Comparison of ENCODE assay signal across 13 cellular contexts in genomic region chr11:93193721-93194120, GRCh38.
"Had no signal": no experiment of that assay in that cellular context is flagged by ENCODE, and none has a peak within 500 bp of the region (broad histone marks: within the 10 kb centered on the region; RNA-seq: fewer than 3 reads in every experiment).

No MANE protein-coding gene starts in this region.

- H3K27ac Mint-ChIP-seq: activated CD4-positive, alpha-beta memory T cell treated with anti-CD3 and anti-CD28 coated beads for 36 hours; natural killer cell; T-helper 2 cell treated with Interferon-gamma antibody and Interleukin-4, amounts not matched to agents 5 μg/mL and 100 μg/mL, for 36 hours had no signal

- DNase-seq: activated CD4-positive, alpha-beta memory T cell treated with anti-CD3 and anti-CD28 coated beads for 36 hours; activated gamma-delta T cell treated with Interleukin-2 at 50 U/mL for 16 hours; activated T-cell treated with anti-CD3 and anti-CD28 coated beads, Interleukin-2, amount 50 U/mL, for 48 hours; effector CD4-positive, alpha-beta T cell; foreskin melanocyte; head of caudate nucleus; islet precursor cell; natural killer cell; nucleus accumbens; right cardiac atrium; stimulated activated naive CD4-positive, alpha-beta T cell treated with Interleukin-2 at 50 U/mL for 16 hours had no signal

- H3K9me3 Mint-ChIP-seq: activated CD4-positive, alpha-beta memory T cell treated with anti-CD3 and anti-CD28 coated beads for 36 hours; natural killer cell; T-helper 2 cell treated with Interferon-gamma antibody and Interleukin-4, amounts not matched to agents 5 μg/mL and 100 μg/mL, for 36 hours had no signal

- H3K4me3 Mint-ChIP-seq: activated CD4-positive, alpha-beta memory T cell treated with anti-CD3 and anti-CD28 coated beads for 36 hours; natural killer cell; T-helper 2 cell treated with Interferon-gamma antibody and Interleukin-4, amounts not matched to agents 5 μg/mL and 100 μg/mL, for 36 hours had no signal

- H3K27me3 Mint-ChIP-seq: activated CD4-positive, alpha-beta memory T cell treated with anti-CD3 and anti-CD28 coated beads for 36 hours had no signal

- ATAC-seq: left lobe of liver, natural killer cell, right cardiac atrium had no signal

- H3K36me3 Mint-ChIP-seq: activated CD4-positive, alpha-beta memory T cell treated with anti-CD3 and anti-CD28 coated beads for 36 hours; natural killer cell had no signal
